Comparison of ENCODE assay signal across 8 cellular contexts in genomic region chr6:33075568-33076405, GRCh38. TPM values are rescaled to one million over a fixed set of nuclear protein-coding genes. Genes with fewer than 3 reads are reported as not detected.
DNase-seq lines count a peak whose midpoint lies in the region; ATAC-seq, FAIRE-seq and TF ChIP-seq lines count a peak whose summit lies in the region.

Gene HLA-DPB1, plus strand, starts transcription at chr6:33075990. Its CDS starts 52 bp downstream, at chr6:33076042.

- H3K27me3 Mint-ChIP-seq in mesothelial cell of epicardium (ENCODE audit: low read depth): peaks cover 20% of the 10 kb centered on the region

- H3K27ac Mint-ChIP-seq in mesothelial cell of epicardium: no peak within 1 kb of the TSS

- no peaks in the 10 kb centered on the region for H3K9me3 ChIP-seq in effector memory CD4-positive, alpha-beta T cell (ENCODE audit: control insufficient read depth, low read length)

- TF ChIP-seq CTCF in mesothelial cell of epicardium (IDR thresholded peaks at IDR 0.05; ENCODE audit: unreplicated experiment): no peak

- no peak within 1 kb of the TSS for H3K4me3 Mint-ChIP-seq in mesothelial cell of epicardium

- H3K4me1 Mint-ChIP-seq in mesothelial cell of epicardium: peaks cover 19% of the 10 kb centered on the region

- no peaks in the 10 kb centered on the region for H3K36me3 ChIP-seq in effector memory CD4-positive, alpha-beta T cell (ENCODE audit: control insufficient read depth, insufficient read depth, low read length)

- peak; percentile 78 for DNase-seq in GDM1 (lab: John Stamatoyannopoulos, UW)
- DNase-seq in T follicular helper cell (ENCODE audit: low read depth): peak; percentile 14
- DNase-seq in effector memory CD4-positive, alpha-beta T cell: peak in 2 of 3 donors; percentile 5 to 29
- DNase-seq in mesothelial cell of epicardium (ENCODE audit: low spot score in 2 of 2, unreplicated experiment in 2 of 2): no peak
- peak; percentile 62 for DNase-seq in urothelium cell line (ENCODE audit: low spot score)
- DNase-seq in middle frontal gyrus (ENCODE audit: extremely low spot score, low spot score): no peak

- no peaks in the 10 kb centered on the region for H3K36me3 Mint-ChIP-seq in mesothelial cell of epicardium

- peak; percentile 57 for ATAC-seq in GM19397 (IDR thresholded peaks at IDR 0.05; ENCODE audit: unreplicated experiment)
- ATAC-seq in HG03378 (IDR thresholded peaks at IDR 0.05; ENCODE audit: unreplicated experiment): peak; percentile 66

- H3K4me3 ChIP-seq in effector memory CD4-positive, alpha-beta T cell (ENCODE audit: insufficient read depth, low read depth, low read length, poor library complexity, severe bottlenecking): peak within 1 kb of the TSS; percentile 67

- no peak for FAIRE-seq in urothelium cell line (lab: Jason Lieb, UNC)

- no peaks in the 10 kb centered on the region for H3K9me3 Mint-ChIP-seq in mesothelial cell of epicardium

- peak within 1 kb of the TSS; percentile 71 for H3K27ac ChIP-seq in effector memory CD4-positive, alpha-beta T cell (ENCODE audit: insufficient read depth, low read length, poor library complexity, severe bottlenecking)

- peaks cover 6% of the 10 kb centered on the region for H3K27me3 ChIP-seq in effector memory CD4-positive, alpha-beta T cell (replicated peaks; ENCODE audit: control insufficient read depth, insufficient read depth, low read length, poor library complexity, severe bottlenecking)

- H3K4me1 ChIP-seq in effector memory CD4-positive, alpha-beta T cell (ENCODE audit: control insufficient read depth, insufficient read depth, low read length, poor library complexity, severe bottlenecking): peaks cover 11% of the 10 kb centered on the region

RNA-seq across cellular contexts. Expression of gene HLA-DPB1, which starts in this region (rescaled TPM):
- total RNA-seq in mesothelial cell of epicardium: 12.0 to 12.7 TPM (median 12.0 TPM) in 3 replicates

Comparison
In these comparisons a context has a peak if more than half of its experiments do, and no peak if none do; other contexts are left out.
1. DNase-seq: peak in GDM1 (single experiment), T follicular helper cell (single experiment), effector memory CD4-positive, alpha-beta T cell (2 of 3) and urothelium cell line (single experiment); none in mesothelial cell of epicardium (0 of 2) and middle frontal gyrus (single experiment).